ENCODE assay signal across 8 cellular contexts in genomic region chr9:39663713-39664112, GRCh38.
DNase-seq lines count a peak whose midpoint lies in the region; ATAC-seq and TF ChIP-seq lines count a peak whose summit lies in the region.
"Not testable (repeated sequence)": the region's sequence is repeated elsewhere in the genome, so short reads cannot be mapped to it uniquely, and the experiment has no call there.

No MANE protein-coding gene starts in this region.

- intact Hi-C loops in activated B cell treated with CpG ODN at 0.5 μM for 24 hours (cut with micrococcal nuclease), result not testable (repeated sequence)

- H3K27me3 Mint-ChIP-seq in activated B cell treated with CpG ODN at 0.5 μM for 24 hours, result not testable (repeated sequence)

- not testable (repeated sequence) for DNase-seq in activated B cell treated with CpG ODN at 0.5 μM for 24 hours

- H3K27ac Mint-ChIP-seq in activated B cell treated with CpG ODN at 0.5 μM for 24 hours, result not testable (repeated sequence)

- not testable (repeated sequence) for H3K4me3 Mint-ChIP-seq in activated B cell treated with CpG ODN at 0.5 μM for 24 hours

- CTCF ChIA-PET in activated B cell treated with CpG ODN at 0.5 μM for 24 hours (lab: Charles Lee), result not testable (repeated sequence)

- TF ChIP-seq CTCF in activated B cell treated with CpG ODN at 0.5 μM for 24 hours (IDR thresholded peaks at IDR 0.05), result not testable (repeated sequence)

- POLR2A ChIA-PET in activated B cell treated with CpG ODN at 0.5 μM for 24 hours (lab: Charles Lee), result not testable (repeated sequence)

- H3K36me3 Mint-ChIP-seq in activated B cell treated with CpG ODN at 0.5 μM for 24 hours (ENCODE audit: low read depth), result not testable (repeated sequence)

- ATAC-seq in GM18502 (IDR thresholded peaks at IDR 0.05; ENCODE audit: poor library complexity, unreplicated experiment), result peak; percentile 80
- ATAC-seq in GM18907 (IDR thresholded peaks at IDR 0.05; ENCODE audit: unreplicated experiment), result peak; percentile 83
- peak; percentile 81 for ATAC-seq in GM19467 (IDR thresholded peaks at IDR 0.05; ENCODE audit: unreplicated experiment)
- ATAC-seq in GM21619 (IDR thresholded peaks at IDR 0.05; ENCODE audit: unreplicated experiment), result peak; percentile 80
- peak; percentile 59 for ATAC-seq in HG02798 (IDR thresholded peaks at IDR 0.05; ENCODE audit: poor library complexity, unreplicated experiment)
- peak; percentile 79 for ATAC-seq in HG03060 (IDR thresholded peaks at IDR 0.05; ENCODE audit: low read depth, unreplicated experiment)
- ATAC-seq in HG03378 (IDR thresholded peaks at IDR 0.05; ENCODE audit: unreplicated experiment), result peak; percentile 87
- ATAC-seq in activated B cell treated with CpG ODN at 0.5 μM for 24 hours (ENCODE audit: low read depth), result peak; percentile 33

- not testable (repeated sequence) for H3K4me1 Mint-ChIP-seq in activated B cell treated with CpG ODN at 0.5 μM for 24 hours

- not testable (repeated sequence) for H3K9me3 Mint-ChIP-seq in activated B cell treated with CpG ODN at 0.5 μM for 24 hours

Comparison
In these comparisons a context has a peak if more than half of its experiments do, and no peak if none do; other contexts are left out.
1. ATAC-seq: peak in every context shown above with its lines; median percentile 87 in HG03378; 83 in GM18907; 81 in GM19467; 80 in GM18502; 80 in GM21619; 79 in HG03060; 59 in HG02798; 33 in activated B cell treated with CpG ODN at 0.5 μM for 24 hours.